In genomic region chr1:29136463-29136915, GRCh38 we compare ENCODE assay signal across 14 cellular contexts. TPM values are rescaled to one million over a fixed set of nuclear protein-coding genes. Genes with fewer than 3 reads are reported as not detected.
DNase-seq lines count a peak whose midpoint lies in the region; FAIRE-seq and TF ChIP-seq lines count a peak whose summit lies in the region.
"Had no signal": no experiment of that assay in that cellular context is flagged by ENCODE, and none has a peak within 500 bp of the region (broad histone marks: within the 10 kb centered on the region; RNA-seq: fewer than 3 reads in every experiment).

No MANE protein-coding gene starts in this region.

- no peak for TF ChIP-seq POLR2A in H54 (IDR thresholded peaks at IDR 0.05; ENCODE audit: low read depth, low read length)

- no peaks in the 10 kb centered on the region for H3K9me3 ChIP-seq in PC-9 (ENCODE audit: insufficient read depth, low read depth)
- H3K9me3 ChIP-seq: colonic mucosa, esophagus squamous epithelium, SJSA1 had no signal

- no peaks in the 10 kb centered on the region for H4K20me1 ChIP-seq in PC-9 (ENCODE audit: insufficient read depth)

- H3K4me3 Mint-ChIP-seq in nephron = no peak overlapping the region
- H3K4me3 Mint-ChIP-seq: activated naive CD4-positive, alpha-beta T cell treated with anti-CD3 and anti-CD28 coated beads, Interleukin-2, amount 10 ng/mL, durations not matched to agents 7 days and 5 days; CD4-positive, CD25-positive, alpha-beta regulatory T cell had no signal

- in situ Hi-C loops in GM13976 (cut with MboI; ENCODE audit: low sequenced_read_pairs, unreplicated experiment) = no loop called here

- no peaks in the 10 kb centered on the region for H3K4me1 ChIP-seq in PC-9 (replicated peaks; ENCODE audit: insufficient read depth)
- H3K4me1 ChIP-seq: colonic mucosa had no signal

- no peaks in the 10 kb centered on the region for H3K79me2 ChIP-seq in PC-9 (ENCODE audit: low read depth)

- intact Hi-C loops in PC-9 (cut with micrococcal nuclease; ENCODE audit: unreplicated experiment) = no loop called here

- peak overlapping the region in 2 of 3 experiments; percentile 63 to 73 for H3K27ac Mint-ChIP-seq in nephron
- H3K27ac Mint-ChIP-seq: activated naive CD4-positive, alpha-beta T cell treated with anti-CD3 and anti-CD28 coated beads, Interleukin-2, amount 10 ng/mL, durations not matched to agents 7 days and 5 days; CD4-positive, CD25-positive, alpha-beta regulatory T cell had no signal

- no peak overlapping the region for H3K27ac ChIP-seq in PC-9
- H3K27ac ChIP-seq: colonic mucosa, esophagus squamous epithelium, SJSA1 had no signal

- DNase-seq in GM03348 (ENCODE audit: low spot score) = peak; percentile 50
- DNase-seq in PC-9 = peak; percentile 42 to 64
- DNase-seq in fibroblast of mammary gland (ENCODE audit: low read depth) = peak; percentile 64
- DNase-seq in H54 (ENCODE audit: insufficient read length, low spot score) = no peak
- no peak for DNase-seq in GM13976 (ENCODE audit: low spot score)
- no peak for DNase-seq in GM20000 (ENCODE audit: low spot score)
- DNase-seq in NCI-H1417 treated with DMSO at 0.1 percent for 48 hours (lab: John Stamatoyannopoulos, UW) = no peak
- DNase-seq: activated naive CD4-positive, alpha-beta T cell treated with anti-CD3 and anti-CD28 coated beads, Interleukin-2, amount 10 ng/mL, durations not matched to agents 7 days and 5 days; CD4-positive, CD25-positive, alpha-beta regulatory T cell; colonic mucosa; esophagus squamous epithelium; stimulated activated naive CD4-positive, alpha-beta T cell had no signal

- no peaks in the 10 kb centered on the region for H3K27me3 Mint-ChIP-seq in nephron (ENCODE audit: low read depth)

- TF ChIP-seq CTCF in PC-9 (conservative IDR thresholded peaks at IDR 0.05) (no peak), fibroblast of mammary gland (conservative IDR thresholded peaks at IDR 0.05; ENCODE audit: control insufficient read depth, insufficient read depth, low read depth, low read length) (no peak), nephron (IDR thresholded peaks at IDR 0.05; ENCODE audit: unreplicated experiment in 3 of 3) (no peak), GM13976 (IDR thresholded peaks at IDR 0.05; ENCODE audit: borderline replicate concordance, control extremely low read depth, extremely low read depth, insufficient read depth, missing control alignments) (no peak), GM20000 (IDR thresholded peaks at IDR 0.05; ENCODE audit: extremely low read depth, missing control alignments) (no peak)

- POLR2A ChIA-PET in PC-9 (lab: Charles Lee; ENCODE audit: unreplicated experiment) = interaction anchor here (0.6 kb wide), 1 partner anchor 72 kb away, joined by 3 read pairs; no protein-coding TSS in a partner anchor

- H3K9me2 ChIP-seq in PC-9 (ENCODE audit: insufficient read depth) = no peaks in the 10 kb centered on the region

- peaks cover 14% of the 10 kb centered on the region for H3K4me1 Mint-ChIP-seq in nephron
- H3K4me1 Mint-ChIP-seq: CD4-positive, CD25-positive, alpha-beta regulatory T cell had no signal

- BruUV-seq in PC-9 (replicated peaks; lab: Mats Ljungman, UMichigan) = no TSS peak

- FAIRE-seq in H54 (lab: Jason Lieb, UNC) = no peak

- CTCF ChIA-PET in PC-9 (lab: Charles Lee) = no interaction called here

- H3K4me2 ChIP-seq in PC-9 = peak overlapping the region; percentile 42; the same call in 1 of the 2 replicates

- H3F3A ChIP-seq in PC-9 (ENCODE audit: insufficient read depth, low read depth) = no peaks in the 10 kb centered on the region

- no peaks in the 10 kb centered on the region for H3K9me3 Mint-ChIP-seq in nephron
- H3K9me3 Mint-ChIP-seq: activated naive CD4-positive, alpha-beta T cell treated with anti-CD3 and anti-CD28 coated beads, Interleukin-2, amount 10 ng/mL, durations not matched to agents 7 days and 5 days had no signal

- no peaks in the 10 kb centered on the region for H3K36me3 ChIP-seq in PC-9 (ENCODE audit: low read depth)
- H3K36me3 ChIP-seq: colonic mucosa, esophagus squamous epithelium, SJSA1 had no signal

- peaks cover 3% of the 10 kb centered on the region for H3K36me3 Mint-ChIP-seq in nephron (ENCODE audit: low read depth)
- H3K36me3 Mint-ChIP-seq: activated naive CD4-positive, alpha-beta T cell treated with anti-CD3 and anti-CD28 coated beads, Interleukin-2, amount 10 ng/mL, durations not matched to agents 7 days and 5 days; CD4-positive, CD25-positive, alpha-beta regulatory T cell had no signal

- H3K4me3 ChIP-seq in PC-9 (no peak overlapping the region), fibroblast of mammary gland (ENCODE audit: control insufficient read depth, low read depth, low read length) (no peak overlapping the region)
- H3K4me3 ChIP-seq: colonic mucosa, esophagus squamous epithelium, SJSA1 had no signal

- H2AFZ ChIP-seq in PC-9 = no peak overlapping the region

- no peaks in the 10 kb centered on the region for H3K27me3 ChIP-seq in PC-9 (ENCODE audit: insufficient read depth, low read depth)
- H3K27me3 ChIP-seq: colonic mucosa, SJSA1 had no signal

RNA-seq across cellular contexts. Expression of gene TMEM200B, which starts 12.8 kb away (rescaled TPM):
- 1.1 and 1.2 TPM in 2 replicates for total RNA-seq in PC-9 (2021)
- total RNA-seq: CD4-positive, CD25-positive, alpha-beta regulatory T cell had no signal

RNA-seq across cellular contexts. Expression of gene SRSF4, which starts 45.2 kb away (rescaled TPM):
- total RNA-seq in PC-9 (2021) = 75.7 and 87.6 TPM in 2 replicates

Comparison
In these comparisons a context has a peak if more than half of its experiments do, and no peak if none do; other contexts are left out.
1. DNase-seq: peak in GM03348 (single experiment), PC-9 (2 of 2) and fibroblast of mammary gland (single experiment); none in H54 (single experiment), GM13976 (single experiment), GM20000 (single experiment) and NCI-H1417 treated with DMSO at 0.1 percent for 48 hours (single experiment).